In genomic region chr5:148826082-148826971, GRCh38 we compare ENCODE assay signal across 8 cellular contexts.
DNase-seq lines count a peak whose midpoint lies in the region; ATAC-seq and TF ChIP-seq lines count a peak whose summit lies in the region.

Gene ADRB2 (plus strand): TSS chr5:148826611. CDS start chr5:148826832, 221 bp downstream.

- H3K9me3 ChIP-seq in effector memory CD4-positive, alpha-beta T cell (ENCODE audit: control insufficient read depth, low read length), result no peaks in the 10 kb centered on the region

- H3K36me3 Mint-ChIP-seq in memory B cell, result no peaks in the 10 kb centered on the region

- H3K4me3 ChIP-seq in effector memory CD4-positive, alpha-beta T cell (ENCODE audit: insufficient read depth, low read depth, low read length, poor library complexity, severe bottlenecking), result peak within 1 kb of the TSS; percentile 74

- no peaks in the 10 kb centered on the region for H3K27me3 Mint-ChIP-seq in memory B cell

- peak; percentile 88 for TF ChIP-seq POLR2A in GM18951 (IDR thresholded peaks at IDR 0.05; ENCODE audit: extremely low read depth, insufficient read depth, insufficient read length)

- peaks cover 56% of the 10 kb centered on the region for H3K4me1 Mint-ChIP-seq in memory B cell

- H3K36me3 ChIP-seq in effector memory CD4-positive, alpha-beta T cell (ENCODE audit: control insufficient read depth, insufficient read depth, low read length), result no peaks in the 10 kb centered on the region

- H3K4me3 Mint-ChIP-seq in memory B cell, result peak within 1 kb of the TSS; percentile 92

- ATAC-seq in HG03159 (IDR thresholded peaks at IDR 0.05; ENCODE audit: unreplicated experiment), result peak; percentile 96
- peak; percentile 87 for ATAC-seq in memory B cell (ENCODE audit: low read depth)

- in situ Hi-C loops in ACHN (cut with HindIII; ENCODE audit: low pct_ligation_motif_present, low pct_unique_long_range_greater_than_20kb, low sequenced_read_pairs) (no loop called here), GM18951 (cut with MboI; ENCODE audit: low sequenced_read_pairs, unreplicated experiment) (no loop called here)

- H3K4me1 ChIP-seq in effector memory CD4-positive, alpha-beta T cell (ENCODE audit: control insufficient read depth, insufficient read depth, low read length, poor library complexity, severe bottlenecking), result peaks cover 16% of the 10 kb centered on the region

- H3K27ac ChIP-seq in effector memory CD4-positive, alpha-beta T cell (ENCODE audit: insufficient read depth, low read length, poor library complexity, severe bottlenecking), result peak within 1 kb of the TSS; percentile 74

- DNase-seq in ACHN (peak; percentile 94), NCI-H524 treated with DMSO at 0.1 percent for 48 hours (lab: John Stamatoyannopoulos, UW) (peak; percentile 60), memory B cell (ENCODE audit: low spot score in 2 of 2) (peak; percentile 83)
- peak; percentile 74 to 80 for DNase-seq in activated CD8-positive, alpha-beta memory T cell treated with anti-CD3 and anti-CD28 coated beads for 4 hours (ENCODE audit: low read depth in 2 of 2)
- peak; percentile 86 to 88 (median 87) for DNase-seq in effector memory CD4-positive, alpha-beta T cell
- DNase-seq in stimulated activated CD8-positive, alpha-beta memory T cell treated with anti-CD3 and anti-CD28 coated beads, Interleukin-12 subunit alpha, Interleukin-12 subunit beta, amount 100 ng/mL, for 1 hour (ENCODE audit: low read depth), result peak; percentile 76

- H3K9me3 Mint-ChIP-seq in memory B cell, result no peaks in the 10 kb centered on the region

- no peaks in the 10 kb centered on the region for H3K27me3 ChIP-seq in effector memory CD4-positive, alpha-beta T cell (replicated peaks; ENCODE audit: control insufficient read depth, insufficient read depth, low read length, poor library complexity, severe bottlenecking)

- peak within 1 kb of the TSS; percentile 86 for H3K27ac Mint-ChIP-seq in memory B cell

Comparison
In these comparisons a context has a peak if more than half of its experiments do, and no peak if none do; other contexts are left out.
1. Peak in every context shown above with its lines: DNase-seq, ATAC-seq, H3K4me3 ChIP-seq and H3K27ac ChIP-seq.